8 cellular contexts compared by ENCODE assay signal in genomic region chr5:10441992-10442435, GRCh38. TPM values are rescaled to one million over a fixed set of nuclear protein-coding genes. Genes with fewer than 3 reads are reported as not detected.
DNase-seq lines count a peak whose midpoint lies in the region; ATAC-seq and TF ChIP-seq lines count a peak whose summit lies in the region.

No MANE protein-coding gene starts in this region.

- H3K4me3 ChIP-seq in NT2/D1 (ENCODE audit: insufficient read length, low read depth) = peak overlapping the region; percentile 69
- peak overlapping the region; percentile 56 for H3K4me3 ChIP-seq in epithelial cell of esophagus (ENCODE audit: low read length)
- peak overlapping the region; percentile 79 for H3K4me3 ChIP-seq in neural cell (ENCODE audit: low read length)

- H3K9ac ChIP-seq in NT2/D1 (ENCODE audit: insufficient read length, low read depth) (peak overlapping the region; percentile 77), neural cell (ENCODE audit: low read length) (peak overlapping the region; percentile 73)

- no peak for TF ChIP-seq RAD21 in neural cell (conservative IDR thresholded peaks at IDR 0.05)

- peak; percentile 42 for ATAC-seq in HG02571 (IDR thresholded peaks at IDR 0.05; ENCODE audit: unreplicated experiment)

- H3K27me3 ChIP-seq in NT2/D1 (ENCODE audit: insufficient read depth, insufficient read length) (peaks cover 19% of the 10 kb centered on the region), neural cell (ENCODE audit: insufficient read depth, low read depth, low read length) (no peaks in the 10 kb centered on the region)

- H4K20me1 ChIP-seq in neural cell (ENCODE audit: insufficient read depth) = no peaks in the 10 kb centered on the region

- no peaks in the 10 kb centered on the region for H3K9me2 ChIP-seq in neural cell (ENCODE audit: insufficient read depth, low read length)

- TF ChIP-seq CTCF in epithelial cell of esophagus (IDR thresholded peaks at IDR 0.05; ENCODE audit: insufficient read depth, low read depth, low read length, missing control alignments) = no peak
- peak; percentile 37 for TF ChIP-seq CTCF in neural cell (IDR thresholded peaks at IDR 0.05; ENCODE audit: poor library complexity, severe bottlenecking)

- no peaks in the 10 kb centered on the region for H3K79me2 ChIP-seq in neural cell (replicated peaks; ENCODE audit: insufficient read depth, low read length)

- H3K27ac ChIP-seq in neural cell (ENCODE audit: low read length) = no peak overlapping the region

- TF ChIP-seq EP300 in neural cell (conservative IDR thresholded peaks at IDR 0.05; ENCODE audit: poor library complexity, severe bottlenecking) = no peak

- peaks cover 2% of the 10 kb centered on the region for H3K4me1 ChIP-seq in NT2/D1 (ENCODE audit: insufficient read depth, insufficient read length)

- peak overlapping the region; percentile 84 for H3K4me2 ChIP-seq in neural cell (ENCODE audit: low read length)

- DNase-seq in NOMO-1 treated with DMSO at 0.1 percent for 48 hours (lab: John Stamatoyannopoulos, UW; ENCODE audit: unreplicated experiment) (peak; percentile 54), NOMO-1 (lab: John Stamatoyannopoulos, UW; ENCODE audit: unreplicated experiment in 2 of 2) (no peak), NT2/D1 (ENCODE audit: low read depth, low spot score) (no peak), epithelial cell of esophagus (ENCODE audit: low read depth) (no peak), GM03348 (ENCODE audit: low spot score) (no peak), DMS 273 treated with DMSO at 0.1 percent for 48 hours (lab: John Stamatoyannopoulos, UW) (no peak)

- H2AFZ ChIP-seq in neural cell (ENCODE audit: low read depth, low read length) = peak overlapping the region; percentile 34

- no peaks in the 10 kb centered on the region for H3K36me3 ChIP-seq in NT2/D1 (ENCODE audit: insufficient read depth, insufficient read length, low read length)
- no peaks in the 10 kb centered on the region for H3K36me3 ChIP-seq in neural cell (ENCODE audit: insufficient read depth, low read length)

- H3K9me3 ChIP-seq in NT2/D1 (ENCODE audit: insufficient read depth, low read length) (no peaks in the 10 kb centered on the region), neural cell (ENCODE audit: low read length) (no peaks in the 10 kb centered on the region)

- no peaks in the 10 kb centered on the region for H3F3A ChIP-seq in neural cell (ENCODE audit: insufficient read depth, low read length, poor library complexity, severe bottlenecking)

TF ChIP-seq in neural cell, 6 proteins besides CTCF, POLR2A, EP300 and RAD21:
- TF ChIP-seq REST (IDR thresholded peaks at IDR 0.05; ENCODE audit: borderline replicate concordance) (no peak), MXI1 (conservative IDR thresholded peaks at IDR 0.05; ENCODE audit: poor library complexity, severe bottlenecking) (peak; percentile 71), TAF1 (IDR thresholded peaks at IDR 0.05; ENCODE audit: low read depth) (no peak), EZH2 (IDR thresholded peaks at IDR 0.05; ENCODE audit: borderline replicate concordance, insufficient read depth, low read length, poor library complexity, severe bottlenecking) (no peak), POLR2AphosphoS5 (IDR thresholded peaks at IDR 0.05) (no peak), SMC3 (conservative IDR thresholded peaks at IDR 0.05; ENCODE audit: poor library complexity) (peak; percentile 50)

RNA-seq across cellular contexts. Expression of gene ROPN1L, which starts 0.3 kb away (rescaled TPM):
- 0.52 and 4.3 TPM in 2 replicates for polyA plus RNA-seq in neural cell
- polyA minus RNA-seq in neural cell = 0.97 and 2.3 TPM in 2 replicates
